Comparison of ENCODE assay signal across 1 cellular context in genomic region chr11:63817758-63818498, GRCh38.
TF ChIP-seq lines count a peak whose summit lies in the region.

No MANE protein-coding gene starts in this region.

TF ChIP-seq in K562, 482 proteins besides CTCF, POLR2A, EP300 and RAD21:
- TF ChIP-seq MTA1 (IDR thresholded peaks at IDR 0.05; ENCODE audit: borderline replicate concordance) (no peak), RBFOX2 (IDR thresholded peaks at IDR 0.05; ENCODE audit: low read depth, low read length) (peak; percentile 13; the same call in 1 of the 2 replicates), ZNF280A (IDR thresholded peaks at IDR 0.05; ENCODE audit: low read depth, partially characterized antibody) (no peak), ZNF584 (CRISPR knock-in tag; IDR thresholded peaks at IDR 0.05; ENCODE audit: low read depth) (no peak)
